13 cellular contexts compared by ENCODE assay signal in genomic region chr2:113187771-113188170, GRCh38. TPM values are rescaled to one million over a fixed set of nuclear protein-coding genes. Genes with fewer than 3 reads are reported as not detected.
DNase-seq lines count a peak whose midpoint lies in the region; ATAC-seq and TF ChIP-seq lines count a peak whose summit lies in the region.
"Had no signal": no experiment of that assay in that cellular context is flagged by ENCODE, and none has a peak within 500 bp of the region (broad histone marks: within the 10 kb centered on the region; RNA-seq: fewer than 3 reads in every experiment).

No MANE protein-coding gene starts in this region.

- no peak for DNase-seq in activated naive CD4-positive, alpha-beta T cell treated with anti-CD3 and anti-CD28 coated beads, Interleukin-2, amount 50 U/mL, for 72 hours (ENCODE audit: low spot score in 2 of 2)
- no peak for DNase-seq in activated naive CD4-positive, alpha-beta T cell (lab: John Stamatoyannopoulos, UW)
- peak; percentile 43 for DNase-seq in SKM-1 (lab: John Stamatoyannopoulos, UW; ENCODE audit: unreplicated experiment)
- DNase-seq in type B pancreatic cell (ENCODE audit: extremely low spot score, unreplicated experiment), result no peak
- DNase-seq in glutamatergic neuron, result no peak
- DNase-seq in NCI-H2227 (lab: John Stamatoyannopoulos, UW; ENCODE audit: unreplicated experiment), result no peak
- DNase-seq: Caco-2, NCI-H1694, nucleus accumbens, right cardiac atrium had no signal

- ATAC-seq in activated naive CD4-positive, alpha-beta T cell treated with anti-CD3 and anti-CD28 coated beads, Interleukin-2, amount 50 U/mL, for 72 hours, result no peak
- ATAC-seq in HG03565 (IDR thresholded peaks at IDR 0.05; ENCODE audit: unreplicated experiment), result no peak
- ATAC-seq: gastroesophageal sphincter, right cardiac atrium had no signal

- peaks cover 59% of the 10 kb centered on the region for H3K4me1 Mint-ChIP-seq in dendritic cell treated with granulocyte-macrophage colony-stimulating factor and Interleukin-4, amounts not matched to agents 40 ng/mL and 50 ng/mL, for 4 days (ENCODE audit: low read depth)
- peaks cover 5% of the 10 kb centered on the region for H3K4me1 Mint-ChIP-seq in type B pancreatic cell (ENCODE audit: unreplicated experiment)
- H3K4me1 Mint-ChIP-seq in glutamatergic neuron (ENCODE audit: low read depth, unreplicated experiment), result peaks cover 10% of the 10 kb centered on the region

- H3K9me3 Mint-ChIP-seq in activated naive CD4-positive, alpha-beta T cell treated with anti-CD3 and anti-CD28 coated beads, Interleukin-2, amount 50 U/mL, for 72 hours, result no peaks in the 10 kb centered on the region
- H3K9me3 Mint-ChIP-seq in dendritic cell treated with granulocyte-macrophage colony-stimulating factor and Interleukin-4, amounts not matched to agents 40 ng/mL and 50 ng/mL, for 4 days, result no peaks in the 10 kb centered on the region
- H3K9me3 Mint-ChIP-seq in type B pancreatic cell, result no peaks in the 10 kb centered on the region
- H3K9me3 Mint-ChIP-seq in glutamatergic neuron (ENCODE audit: unreplicated experiment), result peaks cover 2% of the 10 kb centered on the region

- no peak overlapping the region for H3K4me3 Mint-ChIP-seq in dendritic cell treated with granulocyte-macrophage colony-stimulating factor and Interleukin-4, amounts not matched to agents 40 ng/mL and 50 ng/mL, for 4 days
- no peak overlapping the region for H3K4me3 Mint-ChIP-seq in type B pancreatic cell
- H3K4me3 Mint-ChIP-seq in glutamatergic neuron (ENCODE audit: unreplicated experiment), result no peak overlapping the region

- intact Hi-C loops in dendritic cell treated with granulocyte-macrophage colony-stimulating factor and Interleukin-4, amounts not matched to agents 40 ng/mL and 50 ng/mL, for 4 days (cut with micrococcal nuclease), result no loop called here

- peak overlapping the region; percentile 54 to 62 for H3K27ac Mint-ChIP-seq in activated naive CD4-positive, alpha-beta T cell treated with anti-CD3 and anti-CD28 coated beads, Interleukin-2, amount 50 U/mL, for 72 hours
- H3K27ac Mint-ChIP-seq in dendritic cell treated with granulocyte-macrophage colony-stimulating factor and Interleukin-4, amounts not matched to agents 40 ng/mL and 50 ng/mL, for 4 days, result peak overlapping the region; percentile 66
- H3K27ac Mint-ChIP-seq in type B pancreatic cell, result peak overlapping the region; percentile 78
- no peak overlapping the region for H3K27ac Mint-ChIP-seq in glutamatergic neuron (ENCODE audit: unreplicated experiment)

- TF ChIP-seq CTCF in type B pancreatic cell (conservative IDR thresholded peaks at IDR 0.05) (no peak), glutamatergic neuron (IDR thresholded peaks at IDR 0.05; ENCODE audit: partially characterized antibody, unreplicated experiment) (no peak)

- peaks cover 5 to 34% of the 10 kb centered on the region in 2 donors for H3K36me3 Mint-ChIP-seq in activated naive CD4-positive, alpha-beta T cell treated with anti-CD3 and anti-CD28 coated beads, Interleukin-2, amount 50 U/mL, for 72 hours
- H3K36me3 Mint-ChIP-seq in dendritic cell treated with granulocyte-macrophage colony-stimulating factor and Interleukin-4, amounts not matched to agents 40 ng/mL and 50 ng/mL, for 4 days (ENCODE audit: low read depth), result peaks cover 86% of the 10 kb centered on the region
- no peaks in the 10 kb centered on the region for H3K36me3 Mint-ChIP-seq in type B pancreatic cell
- no peaks in the 10 kb centered on the region for H3K36me3 Mint-ChIP-seq in glutamatergic neuron (ENCODE audit: unreplicated experiment)

- no peaks in the 10 kb centered on the region for H3K27me3 Mint-ChIP-seq in dendritic cell treated with granulocyte-macrophage colony-stimulating factor and Interleukin-4, amounts not matched to agents 40 ng/mL and 50 ng/mL, for 4 days
- H3K27me3 Mint-ChIP-seq in type B pancreatic cell, result no peaks in the 10 kb centered on the region
- peaks cover 2% of the 10 kb centered on the region for H3K27me3 Mint-ChIP-seq in glutamatergic neuron (ENCODE audit: unreplicated experiment)

RNA-seq across cellular contexts. Expression of gene PSD4, which starts 14.0 kb away (rescaled TPM):
- 100 to 1,000 TPM; 137 to 305 TPM for total RNA-seq in activated naive CD4-positive, alpha-beta T cell treated with anti-CD3 and anti-CD28 coated beads, Interleukin-2, amount 50 U/mL, for 72 hours
- total RNA-seq in type B pancreatic cell (ENCODE audit: low replicate concordance) (38.8 and 79.1 TPM in 2 replicates), glutamatergic neuron (ENCODE audit: unreplicated experiment) (1.2 TPM)

Comparison
In these comparisons a context has a peak if more than half of its experiments do, and no peak if none do; other contexts are left out.
1. RNA of gene PSD4, which starts 14.0 kb away (total RNA-seq): 137 to 305 TPM in activated naive CD4-positive, alpha-beta T cell treated with anti-CD3 and anti-CD28 coated beads, Interleukin-2, amount 50 U/mL, for 72 hours and 38.8 to 79.1 TPM in type B pancreatic cell; 1.2 TPM in glutamatergic neuron (single experiment); every median in the first group is over 10 times any median in the second.